Comparison of ENCODE assay signal across 25 cellular contexts in the genomic region with DNA sequence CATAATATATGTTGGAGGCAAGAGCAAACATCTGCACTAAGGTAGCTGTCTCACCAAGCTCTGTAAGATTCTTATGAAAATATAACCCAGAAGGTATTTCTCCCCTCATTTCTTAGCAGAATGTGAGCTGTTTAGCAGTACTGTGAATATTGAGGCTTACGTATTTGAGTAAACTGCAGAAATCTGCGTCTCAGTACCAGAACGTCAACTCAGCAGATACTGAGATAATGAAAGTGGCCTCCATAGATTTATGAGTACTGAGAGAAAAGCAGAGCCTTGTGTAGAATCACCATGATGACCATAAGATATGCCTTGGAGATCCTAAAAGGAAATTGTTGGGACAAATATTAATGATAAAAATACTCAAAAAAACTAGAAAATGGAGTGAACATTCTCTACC.
A peak's percentile ranks its signal among the peaks of the same experiment; 100 is the strongest.
DNase-seq lines count a peak whose midpoint lies in the region; ATAC-seq, FAIRE-seq and TF ChIP-seq lines count a peak whose summit lies in the region.
"Had no signal": no experiment of that assay in that cellular context is flagged by ENCODE, and none has a peak within 500 bp of the region (broad histone marks: within the 10 kb centered on the region; RNA-seq: fewer than 3 reads in every experiment).

No MANE protein-coding gene starts in this region.

- no peak for ATAC-seq in HepG2
- ATAC-seq in right lobe of liver, result no peak
- no peak for ATAC-seq in IMR-90 (ENCODE audit: low read depth)
- ATAC-seq: GM12878 had no signal

- TF ChIP-seq EP300 in HepG2 (IDR thresholded peaks at IDR 0.05; ENCODE audit: low read depth in 2 of 2, low read length in 2 of 2) (no peak), HepG2 (CRISPR knock-in tag; IDR thresholded peaks at IDR 0.05; ENCODE audit: borderline replicate concordance) (no peak)

- intact Hi-C loops in HepG2 (cut with micrococcal nuclease; ENCODE audit: unreplicated experiment), result no loop called here
- intact Hi-C loops in right lobe of liver (cut with DNase I), result no loop called here
- intact Hi-C loops in IMR-90 (cut with micrococcal nuclease), result no loop called here
- intact Hi-C loops in cardiac septum (cut with DNase I), result no loop called here

- H3K4ac ChIP-seq in IMR-90 (ENCODE audit: low read depth, low read length) (no peak overlapping the region), mesenchymal stem cell (ENCODE audit: low read depth in 1 of 2, low read length in 2 of 2) (no peak overlapping the region)

- H4K20me1 ChIP-seq in HepG2 (ENCODE audit: insufficient read depth, low read length) (no peaks in the 10 kb centered on the region), IMR-90 (ENCODE audit: insufficient read depth, low read length) (no peaks in the 10 kb centered on the region)
- H4K20me1 ChIP-seq: BLaER1 had no signal

- in situ Hi-C loops in HepG2 (cut with HindIII; ENCODE audit: extremely low pct_ligation_motif_present, low pct_unique_long_range_greater_than_20kb), result no loop called here
- in situ Hi-C loops in IMR-90 (cut with MboI; ENCODE audit: low sequenced_read_pairs), result no loop called here

- H3K9ac ChIP-seq in HepG2 (ENCODE audit: insufficient read depth, low read depth, low read length) (no peak overlapping the region), IMR-90 (ENCODE audit: low read depth, low read length) (no peak overlapping the region), mesenchymal stem cell (ENCODE audit: low read length) (no peak overlapping the region)
- H3K9ac ChIP-seq: BLaER1 had no signal

- no peaks in the 10 kb centered on the region for H3K9me3 ChIP-seq in HepG2 (ENCODE audit: low read length)
- H3K9me3 ChIP-seq in right lobe of liver, result no peaks in the 10 kb centered on the region
- no peaks in the 10 kb centered on the region for H3K9me3 ChIP-seq in IMR-90 (ENCODE audit: control insufficient read depth, insufficient read depth, low read length)
- H3K9me3 ChIP-seq in mesenchymal stem cell (ENCODE audit: control insufficient read depth, low read length), result no peaks in the 10 kb centered on the region
- H3K9me3 ChIP-seq: BE2C, BLaER1 had no signal

- dilution Hi-C loops in IMR-90 (cut with HindIII; ENCODE audit: low sequenced_read_pairs, unreplicated experiment), result no loop called here

- no peak overlapping the region for H2BK20ac ChIP-seq in IMR-90 (ENCODE audit: low read depth, low read length)

- DNase-seq in HepG2 (ENCODE audit: low spot score) (no peak), right lobe of liver (no peak), IMR-90 (no peak), mesenchymal stem cell (peak; percentile 3), cardiac septum (ENCODE audit: low spot score) (no peak), cortex of kidney (lab: John Stamatoyannopoulos, UW) (no peak)
- DNase-seq: ACHN; BE2C; C1 segment of cervical spinal cord; CD4-positive, alpha-beta memory T cell; CD4-positive, CD25-positive, alpha-beta regulatory T cell; CD8-positive, alpha-beta memory T cell; COR-L47; DMS 273 treated with DMSO at 0.1 percent for 48 hours; DMS153; DMS53; DMS79; DND-41; EL; GDM1 had no signal

- no peak overlapping the region for H3K56ac ChIP-seq in IMR-90 (ENCODE audit: extremely low read depth, insufficient read depth, low read length)

- FAIRE-seq in HepG2 (lab: Jason Lieb, UNC), result no peak
- FAIRE-seq: GM12878, GM12892, GM18507 had no signal

- H2BK5ac ChIP-seq in IMR-90 (ENCODE audit: low read depth, low read length, poor library complexity, severe bottlenecking), result no peak overlapping the region
- H2BK5ac ChIP-seq in mesenchymal stem cell (ENCODE audit: low read depth, low read length, poor library complexity, severe bottlenecking), result no peak overlapping the region

- H3K4me1 ChIP-seq in HepG2 (ENCODE audit: insufficient read depth, low read length) (no peaks in the 10 kb centered on the region), right lobe of liver (no peaks in the 10 kb centered on the region), IMR-90 (ENCODE audit: control insufficient read depth, insufficient read depth, low read length) (no peaks in the 10 kb centered on the region), mesenchymal stem cell (ENCODE audit: control insufficient read depth, insufficient read depth, low read depth, low read length) (no peaks in the 10 kb centered on the region)
- H3K4me1 ChIP-seq: BE2C, BLaER1 had no signal

- H2AK5ac ChIP-seq in IMR-90 (ENCODE audit: low read depth, low read length) (no peak overlapping the region), mesenchymal stem cell (ENCODE audit: low read length, severe bottlenecking) (no peak overlapping the region)

- H3K18ac ChIP-seq in IMR-90 (ENCODE audit: low read depth, low read length) (no peak overlapping the region), mesenchymal stem cell (ENCODE audit: low read depth in 1 of 2, low read length in 2 of 2) (no peak overlapping the region)

- H3K4me3 ChIP-seq in HepG2 (replicated peaks in 1 of 3; ENCODE audit: insufficient read depth in 1 of 3, low read depth in 2 of 3, low read length in 3 of 3) (no peak overlapping the region), right lobe of liver (no peak overlapping the region), IMR-90 (ENCODE audit: insufficient read depth, low read depth, low read length) (no peak overlapping the region), mesenchymal stem cell (ENCODE audit: insufficient read depth in 1 of 2, low read depth in 1 of 2, low read length in 2 of 2) (no peak overlapping the region)
- H3K4me3 ChIP-seq: BLaER1, GM12878 had no signal

- H3K79me2 ChIP-seq in HepG2 (ENCODE audit: insufficient read depth, low read length), result no peaks in the 10 kb centered on the region

- CTCF ChIA-PET in HepG2 (lab: Yijun Ruan, JAX; ENCODE audit: low intra/inter-chr PET ratio, low total read pairs) (no interaction called here), IMR-90 (lab: Yijun Ruan, JAX) (no interaction called here)

- no peaks in the 10 kb centered on the region for H3K9me1 ChIP-seq in IMR-90 (ENCODE audit: insufficient read depth, low read length)

- H3K27ac ChIP-seq in HepG2 (ENCODE audit: extremely low read length, insufficient read depth, low read length), result no peak overlapping the region
- no peak overlapping the region for H3K27ac ChIP-seq in right lobe of liver
- H3K27ac ChIP-seq in IMR-90 (ENCODE audit: insufficient read depth, low read length), result no peak overlapping the region
- H3K27ac ChIP-seq in mesenchymal stem cell (ENCODE audit: low read length, poor library complexity, severe bottlenecking), result no peak overlapping the region
- H3K27ac ChIP-seq: 22Rv1, BLaER1 had no signal

- H2BK120ac ChIP-seq in IMR-90 (ENCODE audit: low read depth, low read length), result no peak overlapping the region
- no peak overlapping the region for H2BK120ac ChIP-seq in mesenchymal stem cell (ENCODE audit: low read depth, low read length)

- H3K4me2 ChIP-seq in HepG2 (ENCODE audit: low read depth, low read length) (no peak overlapping the region), IMR-90 (ENCODE audit: low read depth, low read length) (no peak overlapping the region), mesenchymal stem cell (ENCODE audit: low read length, poor library complexity, severe bottlenecking) (no peak overlapping the region)
- H3K4me2 ChIP-seq: BLaER1 had no signal

- no peak overlapping the region for H2AK9ac ChIP-seq in IMR-90 (replicated peaks; ENCODE audit: low read depth, low read length, poor library complexity)

- no peak overlapping the region for H2BK12ac ChIP-seq in mesenchymal stem cell (ENCODE audit: low read length in 2 of 2)

- H4K8ac ChIP-seq in IMR-90 (ENCODE audit: low read depth in 2 of 2, low read length in 2 of 2), result no peak overlapping the region
- H4K8ac ChIP-seq in mesenchymal stem cell (ENCODE audit: low read length), result no peak overlapping the region

- H3K14ac ChIP-seq in IMR-90 (replicated peaks; ENCODE audit: low read depth, low read length), result no peak overlapping the region
- H3K14ac ChIP-seq in mesenchymal stem cell (ENCODE audit: low read length in 2 of 2), result no peak overlapping the region

- no peak overlapping the region for H4K5ac ChIP-seq in IMR-90 (ENCODE audit: low read depth, low read length)

- H4K91ac ChIP-seq in IMR-90 (ENCODE audit: insufficient read depth, low read depth, low read length) (no peak overlapping the region), mesenchymal stem cell (ENCODE audit: low read length) (no peak overlapping the region)

- H3K79me1 ChIP-seq in IMR-90 (ENCODE audit: low read depth in 1 of 2, low read length in 2 of 2) (no peaks in the 10 kb centered on the region), mesenchymal stem cell (replicated peaks; ENCODE audit: low read length, poor library complexity, severe bottlenecking) (no peaks in the 10 kb centered on the region)

- WGBS in HepG2 (ENCODE audit: low lambda C conversion rate), result 31% methylated on average over 3 of the region's 3 CpGs
- WGBS in right lobe of liver (ENCODE audit: insufficient coverage, low coverage, low lambda C conversion rate, missing lambda C conversion rate), result 76% methylated on average over 3 of the region's 3 CpGs
- 40% methylated on average over 1 of the region's 3 CpGs; no CpG with 5 or more reads in 1 of the 2 experiments for WGBS in IMR-90 (ENCODE audit: extremely low coverage in 2 of 2, insufficient read length in 1 of 2), 2 experiments
- WGBS in mesenchymal stem cell, result 72% methylated on average over 3 of the region's 3 CpGs

- TF ChIP-seq CTCF in HepG2 (CRISPR knock-in tag; IDR thresholded peaks at IDR 0.05) (no peak), right lobe of liver (IDR thresholded peaks at IDR 0.05) (no peak), IMR-90 (conservative IDR thresholded peaks at IDR 0.05; ENCODE audit: low read depth, low read length) (no peak)

- no peak for TF ChIP-seq RAD21 in HepG2 (CRISPR knock-in tag; IDR thresholded peaks at IDR 0.05)
- TF ChIP-seq RAD21 in IMR-90 (IDR thresholded peaks at IDR 0.05; ENCODE audit: low read length), result no peak

- H2BK15ac ChIP-seq in IMR-90 (ENCODE audit: low read depth, low read length) (no peak overlapping the region), mesenchymal stem cell (ENCODE audit: low read depth, poor library complexity, severe bottlenecking) (no peak overlapping the region)

- TF ChIP-seq POLR2A in HepG2 (IDR thresholded peaks at IDR 0.05; ENCODE audit: insufficient read depth in 1 of 2, low read depth in 2 of 2, low read length in 2 of 2) (no peak), right lobe of liver (IDR thresholded peaks at IDR 0.05) (no peak), IMR-90 (IDR thresholded peaks at IDR 0.05; ENCODE audit: low read depth, low read length) (no peak)

- H3K27me3 ChIP-seq in HepG2 (ENCODE audit: control insufficient read depth in 1 of 2, insufficient read depth in 2 of 2, low read length in 2 of 2) (no peaks in the 10 kb centered on the region), right lobe of liver (no peaks in the 10 kb centered on the region), IMR-90 (ENCODE audit: control insufficient read depth, insufficient read depth, low read length) (no peaks in the 10 kb centered on the region), mesenchymal stem cell (ENCODE audit: control insufficient read depth in 1 of 2, insufficient read depth in 1 of 2, low read length in 2 of 2) (no peaks in the 10 kb centered on the region)
- H3K27me3 ChIP-seq: BE2C, BLaER1 had no signal

- no TSS peak for BruUV-seq in HepG2 (replicated peaks; lab: Mats Ljungman, UMichigan)
- BruUV-seq in IMR-90 (replicated peaks; lab: Mats Ljungman, UMichigan), result no TSS peak

- POLR2A ChIA-PET in HepG2 (lab: Yijun Ruan, JAX), result no interaction called here
- POLR2A ChIA-PET in IMR-90 (lab: Charles Lee; ENCODE audit: unreplicated experiment), result no interaction called here

- H2AFZ ChIP-seq in HepG2 (ENCODE audit: low read length) (no peak overlapping the region), IMR-90 (replicated peaks; ENCODE audit: low read length, poor library complexity) (no peak overlapping the region), mesenchymal stem cell (ENCODE audit: low read depth, low read length) (no peak overlapping the region)

- H3K23ac ChIP-seq in IMR-90 (ENCODE audit: low read depth, low read length) (no peak overlapping the region), mesenchymal stem cell (ENCODE audit: low read length in 2 of 2) (no peak overlapping the region)

- no peaks in the 10 kb centered on the region for H3K36me3 ChIP-seq in HepG2 (replicated peaks in 1 of 2; ENCODE audit: control insufficient read depth in 1 of 2, insufficient read depth in 2 of 2, low read length in 2 of 2)
- H3K36me3 ChIP-seq in right lobe of liver, result no peaks in the 10 kb centered on the region
- no peaks in the 10 kb centered on the region for H3K36me3 ChIP-seq in IMR-90 (ENCODE audit: control insufficient read depth, insufficient read depth, low read length)
- no peaks in the 10 kb centered on the region for H3K36me3 ChIP-seq in mesenchymal stem cell (ENCODE audit: control insufficient read depth in 1 of 2, insufficient read depth in 2 of 2, low read depth in 1 of 2, low read length in 2 of 2)
- H3K36me3 ChIP-seq: BE2C, BLaER1 had no signal
